9 cellular contexts compared by ENCODE assay signal in genomic region chr1:231584117-231584516, GRCh38.
A peak's percentile ranks its signal among the peaks of the same experiment; 100 is the strongest.
DNase-seq lines count a peak whose midpoint lies in the region; ATAC-seq and TF ChIP-seq lines count a peak whose summit lies in the region.
"Had no signal": no experiment of that assay in that cellular context is flagged by ENCODE, and none has a peak within 500 bp of the region (broad histone marks: within the 10 kb centered on the region; RNA-seq: fewer than 3 reads in every experiment).

No MANE protein-coding gene starts in this region.

- no peaks in the 10 kb centered on the region for H3K36me3 ChIP-seq in GM06990 (ENCODE audit: control insufficient read depth, insufficient read depth, low read length)

- H3K27me3 ChIP-seq in GM06990 (replicated peaks; ENCODE audit: control insufficient read depth, insufficient read depth, low read length), result no peaks in the 10 kb centered on the region

- no peak overlapping the region for H3K4me3 ChIP-seq in GM06990 (replicated peaks; ENCODE audit: low read depth, low read length)
- H3K4me3 ChIP-seq: SK-N-MC had no signal

- ATAC-seq in HG03095 (IDR thresholded peaks at IDR 0.05; ENCODE audit: unreplicated experiment), result no peak
- ATAC-seq in HG03565 (IDR thresholded peaks at IDR 0.05; ENCODE audit: unreplicated experiment), result no peak
- ATAC-seq in HG03432 (IDR thresholded peaks at IDR 0.05; ENCODE audit: unreplicated experiment), result no peak

- peak; percentile 42 for DNase-seq in 8988T
- no peak for DNase-seq in GM06990 (ENCODE audit: extremely low read depth, insufficient read length)
- peak; percentile 17 for DNase-seq in NCI-H82 treated with DMSO at 0.1 percent for 48 hours (lab: John Stamatoyannopoulos, UW; ENCODE audit: unreplicated experiment)
- peak; percentile 71 for DNase-seq in fibroblast of gingiva (ENCODE audit: low read depth)
- DNase-seq in T-helper 9 cell, result no peak

- TF ChIP-seq CTCF in GM06990 (IDR thresholded peaks at IDR 0.05; ENCODE audit: insufficient read depth, low read length, poor library complexity, severe bottlenecking), result peak; percentile 10

Comparison
In these comparisons a context has a peak if more than half of its experiments do, and no peak if none do; other contexts are left out.
1. DNase-seq: peak in 8988T (single experiment), NCI-H82 treated with DMSO at 0.1 percent for 48 hours (single experiment) and fibroblast of gingiva (single experiment); none in GM06990 (single experiment) and T-helper 9 cell (single experiment).